Comparison of ENCODE assay signal across 1 cellular context in genomic region chr19:54190942-54191670, GRCh38.
A peak's percentile ranks its signal among the peaks of the same experiment; 100 is the strongest.
TF ChIP-seq lines count a peak whose summit lies in the region.

Gene TSEN34 (plus strand): TSS chr19:54191308. CDS start chr19:54191365, 57 bp downstream.

TF ChIP-seq in K562, 482 proteins besides CTCF, POLR2A, EP300 and RAD21 (continued from another document and continues in another):
- TF ChIP-seq CHD7 (IDR thresholded peaks at IDR 0.05; ENCODE audit: low read depth, low read length) (no peak), PTTG1 (tag; IDR thresholded peaks at IDR 0.05; ENCODE audit: low read depth) (no peak), ZBTB11 (CRISPR knock-in tag; IDR thresholded peaks at IDR 0.05) (0 out of 6 replicates have a peak, but pooled peaks of 1 of the 3 experiments have one; percentile 19), LCOR (CRISPR knock-in tag; IDR thresholded peaks at IDR 0.05) (peak; percentile 24; the same call in 1 of the 2 replicates), GABPA (tag; conservative IDR thresholded peaks at IDR 0.05; ENCODE audit: low read depth) (no peak), TOE1 (IDR thresholded peaks at IDR 0.05; ENCODE audit: borderline replicate concordance) (no peak), TOE1 (CRISPR knock-in tag; IDR thresholded peaks at IDR 0.05; ENCODE audit: borderline replicate concordance, low read depth) (no peak), POLR2G (IDR thresholded peaks at IDR 0.05; ENCODE audit: low read depth, low read length) (peak; percentile 73), ERF (CRISPR knock-in tag; IDR thresholded peaks at IDR 0.05) (0 out of 2 replicates have a peak, but pooled peaks have one; percentile 39), HDGF (IDR thresholded peaks at IDR 0.05) (0 out of 2 replicates have a peak, but pooled peaks have one; percentile 6), CCNT2 (IDR thresholded peaks at IDR 0.05; ENCODE audit: borderline replicate concordance, extremely low read depth, insufficient read length, low read depth, low read length) (peak; percentile 78), MAFF (IDR thresholded peaks at IDR 0.05; ENCODE audit: low read length) (no peak), ADNP (tag; IDR thresholded peaks at IDR 0.05) (no peak), PRDM10 (IDR thresholded peaks at IDR 0.05; ENCODE audit: partially characterized antibody) (peak; percentile 98), ZMIZ1 (IDR thresholded peaks at IDR 0.05; ENCODE audit: low read depth in 2 of 2, low read length in 2 of 2) (peak in 1 of 2 experiments; percentile 24; a peak in 1 of 4 replicates), RBM17 (IDR thresholded peaks at IDR 0.05; ENCODE audit: borderline replicate concordance, low read depth, low read length) (no peak), SAP30 (IDR thresholded peaks at IDR 0.05; ENCODE audit: borderline replicate concordance, insufficient read depth, low read depth, low read length, poor library complexity, severe bottlenecking) (peak; percentile 70), OTX1 (CRISPR knock-in tag; IDR thresholded peaks at IDR 0.05) (no peak), MEF2D (tag; conservative IDR thresholded peaks at IDR 0.05; ENCODE audit: low read depth) (no peak)
- TF ChIP-seq, protein P1, sequence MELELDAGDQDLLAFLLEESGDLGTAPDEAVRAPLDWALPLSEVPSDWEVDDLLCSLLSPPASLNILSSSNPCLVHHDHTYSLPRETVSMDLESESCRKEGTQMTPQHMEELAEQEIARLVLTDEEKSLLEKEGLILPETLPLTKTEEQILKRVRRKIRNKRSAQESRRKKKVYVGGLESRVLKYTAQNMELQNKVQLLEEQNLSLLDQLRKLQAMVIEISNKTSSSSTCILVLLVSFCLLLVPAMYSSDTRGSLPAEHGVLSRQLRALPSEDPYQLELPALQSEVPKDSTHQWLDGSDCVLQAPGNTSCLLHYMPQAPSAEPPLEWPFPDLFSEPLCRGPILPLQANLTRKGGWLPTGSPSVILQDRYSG (tag; conservative IDR thresholded peaks at IDR 0.05; ENCODE audit: low read depth), result no peak
- TF ChIP-seq, protein P2, sequence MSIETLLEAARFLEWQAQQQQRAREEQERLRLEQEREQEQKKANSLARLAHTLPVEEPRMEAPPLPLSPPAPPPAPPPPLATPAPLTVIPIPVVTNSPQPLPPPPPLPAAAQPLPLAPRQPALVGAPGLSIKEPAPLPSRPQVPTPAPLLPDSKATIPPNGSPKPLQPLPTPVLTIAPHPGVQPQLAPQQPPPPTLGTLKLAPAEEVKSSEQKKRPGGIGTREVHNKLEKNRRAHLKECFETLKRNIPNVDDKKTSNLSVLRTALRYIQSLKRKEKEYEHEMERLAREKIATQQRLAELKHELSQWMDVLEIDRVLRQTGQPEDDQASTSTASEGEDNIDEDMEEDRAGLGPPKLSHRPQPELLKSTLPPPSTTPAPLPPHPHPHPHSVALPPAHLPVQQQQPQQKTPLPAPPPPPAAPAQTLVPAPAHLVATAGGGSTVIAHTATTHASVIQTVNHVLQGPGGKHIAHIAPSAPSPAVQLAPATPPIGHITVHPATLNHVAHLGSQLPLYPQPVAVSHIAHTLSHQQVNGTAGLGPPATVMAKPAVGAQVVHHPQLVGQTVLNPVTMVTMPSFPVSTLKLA (conservative IDR thresholded peaks at IDR 0.05), result peak; percentile 40 to 53
- TF ChIP-seq, protein P3, sequence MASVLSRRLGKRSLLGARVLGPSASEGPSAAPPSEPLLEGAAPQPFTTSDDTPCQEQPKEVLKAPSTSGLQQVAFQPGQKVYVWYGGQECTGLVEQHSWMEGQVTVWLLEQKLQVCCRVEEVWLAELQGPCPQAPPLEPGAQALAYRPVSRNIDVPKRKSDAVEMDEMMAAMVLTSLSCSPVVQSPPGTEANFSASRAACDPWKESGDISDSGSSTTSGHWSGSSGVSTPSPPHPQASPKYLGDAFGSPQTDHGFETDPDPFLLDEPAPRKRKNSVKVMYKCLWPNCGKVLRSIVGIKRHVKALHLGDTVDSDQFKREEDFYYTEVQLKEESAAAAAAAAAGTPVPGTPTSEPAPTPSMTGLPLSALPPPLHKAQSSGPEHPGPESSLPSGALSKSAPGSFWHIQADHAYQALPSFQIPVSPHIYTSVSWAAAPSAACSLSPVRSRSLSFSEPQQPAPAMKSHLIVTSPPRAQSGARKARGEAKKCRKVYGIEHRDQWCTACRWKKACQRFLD (CRISPR knock-in tag; IDR thresholded peaks at IDR 0.05), result no peak
